15 cellular contexts compared by ENCODE assay signal in the genomic region with DNA sequence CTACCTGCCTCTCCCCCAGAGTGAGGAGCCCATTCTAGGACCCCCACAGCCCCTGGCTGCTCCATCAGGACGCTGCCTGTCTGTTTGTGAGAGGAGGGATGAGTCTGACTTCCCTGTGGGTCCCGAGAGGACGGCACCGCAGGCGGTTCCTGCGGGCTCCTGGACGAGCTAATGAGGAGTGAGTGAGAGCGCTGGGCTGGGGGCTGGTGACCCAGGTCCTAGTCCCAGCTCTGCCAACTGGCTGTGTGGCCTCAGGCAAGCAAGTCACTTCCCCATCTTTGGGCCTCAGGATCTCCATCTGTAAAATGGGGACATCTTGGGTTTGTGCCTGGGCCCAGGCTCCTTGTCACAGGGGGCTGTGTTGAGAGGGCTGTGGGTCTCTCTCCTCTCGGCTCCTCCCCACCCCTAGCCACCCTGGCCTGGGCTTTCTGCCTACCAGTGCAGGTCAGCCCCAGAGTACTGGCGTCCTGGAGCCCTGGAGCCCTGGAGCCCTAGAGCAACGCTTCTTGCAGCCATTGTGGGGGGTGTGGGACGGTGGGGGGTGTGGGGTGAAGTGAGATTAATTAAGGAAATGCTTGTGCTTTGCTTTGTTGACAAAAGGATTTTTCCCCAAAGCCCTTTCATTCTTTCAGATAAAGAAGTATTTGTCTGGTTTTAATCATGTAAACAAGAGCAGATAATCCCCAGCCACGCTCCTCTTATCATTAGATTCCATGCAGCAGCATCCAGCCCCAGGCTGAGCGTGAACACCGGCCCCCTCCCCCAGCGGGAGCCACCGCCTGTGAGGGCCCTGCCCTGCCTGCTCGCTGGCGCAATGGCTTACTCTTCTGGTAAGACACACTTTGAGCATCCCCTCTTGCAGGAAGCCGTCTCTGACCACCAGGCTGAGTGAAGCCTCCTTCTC. TPM values are rescaled to one million over a fixed set of nuclear protein-coding genes. Genes with fewer than 3 reads are reported as not detected.
DNase-seq lines count a peak whose midpoint lies in the region; ATAC-seq and TF ChIP-seq lines count a peak whose summit lies in the region.
"Had no signal": no experiment of that assay in that cellular context is flagged by ENCODE, and none has a peak within 500 bp of the region (broad histone marks: within the 10 kb centered on the region; RNA-seq: fewer than 3 reads in every experiment).

No MANE protein-coding gene starts in this region.

- no peaks in the 10 kb centered on the region for H3K9me3 ChIP-seq in prostate gland
- H3K9me3 ChIP-seq: vagina had no signal

- no peak overlapping the region for H3K4me3 Mint-ChIP-seq in nephron
- no peak overlapping the region for H3K4me3 Mint-ChIP-seq in activated CD8-positive, alpha-beta memory T cell treated with anti-CD3 and anti-CD28 coated beads, Interleukin-2, amount 10 ng/mL, durations not matched to agents 7 days and 5 days
- H3K4me3 Mint-ChIP-seq in immature natural killer cell = no peak overlapping the region
- H3K4me3 Mint-ChIP-seq: activated CD4-positive, alpha-beta memory T cell treated with anti-CD3 and anti-CD28 coated beads, Interleukin-2, amount 10 ng/mL, durations not matched to agents 7 days and 5 days; activated naive CD4-positive, alpha-beta T cell treated with anti-CD3 and anti-CD28 coated beads for 36 hours; CD14-positive monocyte had no signal

- peak overlapping the region in 2 of 3 experiments; percentile 19 to 26 for H3K27ac Mint-ChIP-seq in nephron
- no peak overlapping the region for H3K27ac Mint-ChIP-seq in activated CD8-positive, alpha-beta memory T cell treated with anti-CD3 and anti-CD28 coated beads, Interleukin-2, amount 10 ng/mL, durations not matched to agents 7 days and 5 days
- no peak overlapping the region for H3K27ac Mint-ChIP-seq in immature natural killer cell
- H3K27ac Mint-ChIP-seq: activated CD4-positive, alpha-beta memory T cell treated with anti-CD3 and anti-CD28 coated beads, Interleukin-2, amount 10 ng/mL, durations not matched to agents 7 days and 5 days; activated naive CD4-positive, alpha-beta T cell treated with anti-CD3 and anti-CD28 coated beads for 36 hours had no signal

- H3K9me3 Mint-ChIP-seq in nephron = no peaks in the 10 kb centered on the region
- no peaks in the 10 kb centered on the region for H3K9me3 Mint-ChIP-seq in activated CD8-positive, alpha-beta memory T cell treated with anti-CD3 and anti-CD28 coated beads, Interleukin-2, amount 10 ng/mL, durations not matched to agents 7 days and 5 days (ENCODE audit: low read depth)
- no peaks in the 10 kb centered on the region for H3K9me3 Mint-ChIP-seq in immature natural killer cell
- H3K9me3 Mint-ChIP-seq: activated CD4-positive, alpha-beta memory T cell treated with anti-CD3 and anti-CD28 coated beads, Interleukin-2, amount 10 ng/mL, durations not matched to agents 7 days and 5 days; activated naive CD4-positive, alpha-beta T cell treated with anti-CD3 and anti-CD28 coated beads for 36 hours had no signal

- intact Hi-C loops in prostate gland (cut with DNase I) = no loop called here

- no peaks in the 10 kb centered on the region for H3K36me3 Mint-ChIP-seq in nephron (ENCODE audit: low read depth)
- H3K36me3 Mint-ChIP-seq in activated CD8-positive, alpha-beta memory T cell treated with anti-CD3 and anti-CD28 coated beads, Interleukin-2, amount 10 ng/mL, durations not matched to agents 7 days and 5 days = no peaks in the 10 kb centered on the region
- no peaks in the 10 kb centered on the region for H3K36me3 Mint-ChIP-seq in immature natural killer cell
- H3K36me3 Mint-ChIP-seq: CD14-positive monocyte had no signal

- peaks cover 19% of the 10 kb centered on the region for H3K27me3 Mint-ChIP-seq in nephron (ENCODE audit: low read depth)
- no peaks in the 10 kb centered on the region for H3K27me3 Mint-ChIP-seq in activated CD8-positive, alpha-beta memory T cell treated with anti-CD3 and anti-CD28 coated beads, Interleukin-2, amount 10 ng/mL, durations not matched to agents 7 days and 5 days
- H3K27me3 Mint-ChIP-seq in immature natural killer cell (ENCODE audit: low read depth in 3 of 3) = peaks cover 0 to 3% (median 1%) of the 10 kb centered on the region in 3 donors
- H3K27me3 Mint-ChIP-seq: activated CD4-positive, alpha-beta memory T cell treated with anti-CD3 and anti-CD28 coated beads, Interleukin-2, amount 10 ng/mL, durations not matched to agents 7 days and 5 days had no signal

- no peak for TF ChIP-seq POLR2A in prostate gland (IDR thresholded peaks at IDR 0.05)

- no peaks in the 10 kb centered on the region for H3K4me1 ChIP-seq in prostate gland (replicated peaks)

- WGBS in prostate gland = 60% methylated on average over 16 of the region's 20 CpGs

- DNase-seq in D341Med (ENCODE audit: low spot score) = peak; percentile 83
- peak; percentile 80 for DNase-seq in NCI-H146 (lab: John Stamatoyannopoulos, UW)
- peak; percentile 85 for DNase-seq in ecto neural progenitor cell (ENCODE audit: low spot score)
- no peak for DNase-seq in HCEC 1CT
- DNase-seq in prostate gland (ENCODE audit: low spot score) = no peak
- DNase-seq in activated CD8-positive, alpha-beta memory T cell treated with anti-CD3 and anti-CD28 coated beads, Interleukin-2, amount 10 ng/mL, durations not matched to agents 7 days and 5 days = no peak
- DNase-seq in immature natural killer cell = no peak
- DNase-seq: activated CD4-positive, alpha-beta memory T cell treated with anti-CD3 and anti-CD28 coated beads, Interleukin-2, amount 10 ng/mL, durations not matched to agents 7 days and 5 days; activated naive CD4-positive, alpha-beta T cell treated with anti-CD3 and anti-CD28 coated beads for 36 hours; cortex of kidney had no signal

- H3K27ac ChIP-seq in prostate gland = no peak overlapping the region
- H3K27ac ChIP-seq: vagina had no signal

- H3K4me1 Mint-ChIP-seq in nephron = peaks cover 33% of the 10 kb centered on the region
- no peaks in the 10 kb centered on the region for H3K4me1 Mint-ChIP-seq in activated CD8-positive, alpha-beta memory T cell treated with anti-CD3 and anti-CD28 coated beads, Interleukin-2, amount 10 ng/mL, durations not matched to agents 7 days and 5 days
- H3K4me1 Mint-ChIP-seq in immature natural killer cell = peaks cover 9 to 13% of the 10 kb centered on the region in 2 donors

- CTCF ChIA-PET in activated CD8-positive, alpha-beta memory T cell treated with anti-CD3 and anti-CD28 coated beads, Interleukin-2, amount 10 ng/mL, durations not matched to agents 7 days and 5 days (lab: Charles Lee) = no interaction called here

- ATAC-seq in activated CD8-positive, alpha-beta memory T cell treated with anti-CD3 and anti-CD28 coated beads, Interleukin-2, amount 10 ng/mL, durations not matched to agents 7 days and 5 days = no peak

- H3K4me3 ChIP-seq in prostate gland = no peak overlapping the region
- H3K4me3 ChIP-seq: skin epidermis, vagina had no signal

- TF ChIP-seq CTCF in nephron (IDR thresholded peaks at IDR 0.05; ENCODE audit: unreplicated experiment in 3 of 3) (no peak), prostate gland (IDR thresholded peaks at IDR 0.05) (no peak)

- H3K27me3 ChIP-seq in prostate gland (replicated peaks; ENCODE audit: insufficient read depth) = no peaks in the 10 kb centered on the region
- H3K27me3 ChIP-seq: vagina had no signal

- H3K36me3 ChIP-seq in prostate gland = no peaks in the 10 kb centered on the region
- H3K36me3 ChIP-seq: vagina had no signal

RNA-seq across cellular contexts. Expression of a gene that starts 26.8 kb away (rescaled TPM):
- total RNA-seq in prostate gland = 1 to 10 TPM in 1 of 2 donors, not detected in 1; 1.8 TPM
- total RNA-seq in activated CD8-positive, alpha-beta memory T cell treated with anti-CD3 and anti-CD28 coated beads, Interleukin-2, amount 10 ng/mL, durations not matched to agents 7 days and 5 days = not detected
- polyA plus RNA-seq in immature natural killer cell = 1 to 10 TPM; 2.1 to 6.4 (median 4.8) TPM
- total RNA-seq: activated CD4-positive, alpha-beta memory T cell treated with anti-CD3 and anti-CD28 coated beads, Interleukin-2, amount 10 ng/mL, durations not matched to agents 7 days and 5 days; activated naive CD4-positive, alpha-beta T cell treated with anti-CD3 and anti-CD28 coated beads for 36 hours; LHCN-M2; vagina had no signal
- polyA plus RNA-seq: CD14-positive monocyte had no signal

RNA-seq across cellular contexts. Expression of a gene that starts 53.6 kb away (rescaled TPM):
- total RNA-seq in prostate gland = 10 to 100 TPM; 11.6 to 92.7 TPM
- total RNA-seq in activated CD8-positive, alpha-beta memory T cell treated with anti-CD3 and anti-CD28 coated beads, Interleukin-2, amount 10 ng/mL, durations not matched to agents 7 days and 5 days = not detected
- polyA plus RNA-seq in immature natural killer cell = 1 to 10 TPM; 1.7 to 4.3 (median 2.9) TPM
- total RNA-seq: activated CD4-positive, alpha-beta memory T cell treated with anti-CD3 and anti-CD28 coated beads, Interleukin-2, amount 10 ng/mL, durations not matched to agents 7 days and 5 days; activated naive CD4-positive, alpha-beta T cell treated with anti-CD3 and anti-CD28 coated beads for 36 hours; LHCN-M2 had no signal
- polyA plus RNA-seq: CD14-positive monocyte had no signal

Comparison
In these comparisons a context has a peak if more than half of its experiments do, and no peak if none do; other contexts are left out.
1. DNase-seq: peak in D341Med (single experiment), NCI-H146 (single experiment) and ecto neural progenitor cell (single experiment); none in HCEC 1CT (single experiment), prostate gland (single experiment), activated CD8-positive, alpha-beta memory T cell treated with anti-CD3 and anti-CD28 coated beads, Interleukin-2, amount 10 ng/mL, durations not matched to agents 7 days and 5 days (single experiment) and immature natural killer cell (0 of 3).
2. H3K27ac Mint-ChIP-seq: peak in nephron (2 of 3); none in activated CD8-positive, alpha-beta memory T cell treated with anti-CD3 and anti-CD28 coated beads, Interleukin-2, amount 10 ng/mL, durations not matched to agents 7 days and 5 days (single experiment) and immature natural killer cell (0 of 6).
3. RNA of a gene that starts 53.6 kb away (total RNA-seq): 11.6 to 92.7 TPM in prostate gland; not detected in activated CD8-positive, alpha-beta memory T cell treated with anti-CD3 and anti-CD28 coated beads, Interleukin-2, amount 10 ng/mL, durations not matched to agents 7 days and 5 days; every median in the first group is over 10 times any median in the second.